ENCODE assay signal across 14 cellular contexts in the genomic region with DNA sequence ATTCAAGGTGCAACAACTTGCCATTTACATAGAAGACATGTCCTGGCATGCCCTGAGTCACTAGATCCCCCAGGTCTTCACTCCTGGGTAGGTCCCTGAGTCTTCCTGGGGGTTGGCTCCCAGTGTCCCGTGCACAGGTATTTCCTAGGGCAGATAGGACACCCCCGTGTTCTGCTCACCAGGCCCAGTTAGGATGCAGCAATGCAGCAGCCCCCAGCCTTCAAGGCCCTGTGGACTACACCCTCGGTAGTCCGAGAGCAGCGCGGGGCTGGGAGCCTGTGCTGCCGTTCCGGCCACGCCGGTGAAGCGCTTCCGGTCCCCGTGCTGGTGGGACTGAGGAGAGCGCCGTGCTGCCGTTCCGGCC. TPM values are rescaled to one million over a fixed set of nuclear protein-coding genes. Genes with fewer than 3 reads are reported as not detected.
DNase-seq lines count a peak whose midpoint lies in the region; ATAC-seq, FAIRE-seq and TF ChIP-seq lines count a peak whose summit lies in the region.
"Had no signal": no experiment of that assay in that cellular context is flagged by ENCODE, and none has a peak within 500 bp of the region (broad histone marks: within the 10 kb centered on the region; RNA-seq: fewer than 3 reads in every experiment).

No MANE protein-coding gene starts in this region.

- no peak for TF ChIP-seq POLR2A in K562 (conservative IDR thresholded peaks at IDR 0.05)

- H3K9me3 Mint-ChIP-seq in CD4-positive, CD25-positive, alpha-beta regulatory T cell: no peaks in the 10 kb centered on the region
- H3K9me3 Mint-ChIP-seq in GM23338 (no peaks in the 10 kb centered on the region; the same call in 2 of the 3 replicates), endothelial cell (ENCODE audit: unreplicated experiment) (no peaks in the 10 kb centered on the region)
- no peaks in the 10 kb centered on the region for H3K9me3 Mint-ChIP-seq in activated T-helper 1 cell treated with anti-CD3 and anti-CD28 coated beads, Interleukin-12 subunit alpha, Interleukin-12 subunit beta, Interleukin-2, Interleukin-4 antibody, amounts not matched to agents 30 ng/mL and 10 ng/mL and 1 ng/mL, durations not matched to agents 14 hours and 24 hours and 36 hours

- H3K4me1 Mint-ChIP-seq in CD4-positive, CD25-positive, alpha-beta regulatory T cell: peaks cover 0 to 18% (median 2%) of the 10 kb centered on the region in 4 donors
- H3K4me1 Mint-ChIP-seq in GM23338 (no peaks in the 10 kb centered on the region; the same call in 2 of the 3 replicates), endothelial cell (ENCODE audit: unreplicated experiment) (no peaks in the 10 kb centered on the region)
- peaks cover 4% of the 10 kb centered on the region for H3K4me1 Mint-ChIP-seq in activated T-helper 1 cell treated with anti-CD3 and anti-CD28 coated beads, Interleukin-12 subunit alpha, Interleukin-12 subunit beta, Interleukin-2, Interleukin-4 antibody, amounts not matched to agents 30 ng/mL and 10 ng/mL and 1 ng/mL, durations not matched to agents 14 hours and 24 hours and 36 hours (ENCODE audit: low read depth)

- H2AFZ ChIP-seq in GM23338 (peak overlapping the region; percentile 63; the same call in 1 of the 2 replicates), K562 (ENCODE audit: low read depth, low read length) (no peak overlapping the region)

- peak overlapping the region in 2 of 3 donors; percentile 39 to 47 for H3K27ac Mint-ChIP-seq in CD4-positive, CD25-positive, alpha-beta regulatory T cell
- no peak overlapping the region for H3K27ac Mint-ChIP-seq in GM23338
- H3K27ac Mint-ChIP-seq in endothelial cell (ENCODE audit: unreplicated experiment): no peak overlapping the region
- H3K27ac Mint-ChIP-seq in activated T-helper 1 cell treated with anti-CD3 and anti-CD28 coated beads, Interleukin-12 subunit alpha, Interleukin-12 subunit beta, Interleukin-2, Interleukin-4 antibody, amounts not matched to agents 30 ng/mL and 10 ng/mL and 1 ng/mL, durations not matched to agents 14 hours and 24 hours and 36 hours: no peak overlapping the region

- no peaks in the 10 kb centered on the region for H3K27me3 ChIP-seq in CD4-positive, CD25-positive, alpha-beta regulatory T cell (ENCODE audit: control insufficient read depth, insufficient read depth, low read length)
- H3K27me3 ChIP-seq in GM23338 (ENCODE audit: insufficient read depth) (no peaks in the 10 kb centered on the region), K562 (ENCODE audit: control insufficient read depth in 2 of 2, insufficient read depth in 2 of 2, low read length in 2 of 2) (peaks cover 31 to 52% of the 10 kb centered on the region in 2 experiments)

- no peak for FAIRE-seq in K562 (lab: Jason Lieb, UNC)
- FAIRE-seq: GM19239, HTR-8/SVneo had no signal

- CTCF ChIA-PET in K562 (lab: Yijun Ruan, JAX; ENCODE audit: low intra/inter-chr PET ratio): no interaction called here

- intact Hi-C loops in K562 (cut with micrococcal nuclease) (no loop called here), posterior vena cava (cut with DNase I) (no loop called here)
- intact Hi-C loops in activated T-helper 1 cell treated with anti-CD3 and anti-CD28 coated beads, Interleukin-12 subunit alpha, Interleukin-12 subunit beta, Interleukin-2, Interleukin-4 antibody, amounts not matched to agents 30 ng/mL and 10 ng/mL and 1 ng/mL, durations not matched to agents 14 hours and 24 hours and 36 hours (cut with micrococcal nuclease): no loop called here

- no peaks in the 10 kb centered on the region for H3K36me3 ChIP-seq in CD4-positive, CD25-positive, alpha-beta regulatory T cell (ENCODE audit: control insufficient read depth, insufficient read depth, low read length)
- H3K36me3 ChIP-seq in GM23338 (ENCODE audit: insufficient read depth) (no peaks in the 10 kb centered on the region), K562 (ENCODE audit: control insufficient read depth, insufficient read depth, low read length) (no peaks in the 10 kb centered on the region)

- 30% methylated on average over 11 of the region's 17 CpGs for WGBS in K562 (ENCODE audit: insufficient coverage, low coverage, missing lambda C conversion rate)

- ATAC-seq in CD4-positive, CD25-positive, alpha-beta regulatory T cell (ENCODE audit: low read depth in 2 of 2): no peak
- ATAC-seq in GM23338 (no peak), K562 (no peak)

- TF ChIP-seq RAD21 in K562 (CRISPR knock-in tag; conservative IDR thresholded peaks at IDR 0.05 in 1 of 2, IDR thresholded peaks at IDR 0.05 in 1 of 2): no peak

- in situ Hi-C loops in K562 (cut with MboI): no loop called here

- no peaks in the 10 kb centered on the region for H3K9me1 ChIP-seq in K562 (ENCODE audit: control insufficient read depth, insufficient read depth, low read length)

- DNase-seq in CD4-positive, CD25-positive, alpha-beta regulatory T cell: no peak
- no peak for DNase-seq in GM23338 (ENCODE audit: low spot score)
- DNase-seq in K562 (ENCODE audit: extremely low read depth in 1 of 4, low spot score in 3 of 4): no peak
- peak; percentile 71 for DNase-seq in posterior vena cava (ENCODE audit: low spot score)
- DNase-seq in endothelial cell (ENCODE audit: low spot score): no peak
- no peak for DNase-seq in activated CD4-positive, alpha-beta T cell treated with anti-CD3 and anti-CD28 coated beads for 1 hour
- DNase-seq in activated T-helper 1 cell treated with anti-CD3 and anti-CD28 coated beads, Interleukin-12 subunit alpha, Interleukin-12 subunit beta, Interleukin-2, Interleukin-4 antibody, amounts not matched to agents 30 ng/mL and 10 ng/mL and 1 ng/mL, durations not matched to agents 14 hours and 24 hours and 36 hours (ENCODE audit: low spot score): no peak
- DNase-seq: COR-L47, NCI-H1048, NCI-H2227 treated with DMSO at 0.1 percent for 48 hours, NCI-H526 had no signal

- no TSS peak for BruUV-seq in K562 (replicated peaks; lab: Mats Ljungman, UMichigan)

- no peaks in the 10 kb centered on the region for H3K9me3 ChIP-seq in CD4-positive, CD25-positive, alpha-beta regulatory T cell (ENCODE audit: control insufficient read depth in 2 of 2, low read length in 2 of 2)
- H3K9me3 ChIP-seq in K562 (replicated peaks; ENCODE audit: control insufficient read depth, insufficient read depth, low read depth, low read length): peaks cover 11% of the 10 kb centered on the region; the same call in 1 of the 2 replicates

- no peak overlapping the region for H3K4me3 Mint-ChIP-seq in CD4-positive, CD25-positive, alpha-beta regulatory T cell
- H3K4me3 Mint-ChIP-seq in GM23338: no peak overlapping the region
- no peak overlapping the region for H3K4me3 Mint-ChIP-seq in endothelial cell (ENCODE audit: unreplicated experiment)
- H3K4me3 Mint-ChIP-seq in activated T-helper 1 cell treated with anti-CD3 and anti-CD28 coated beads, Interleukin-12 subunit alpha, Interleukin-12 subunit beta, Interleukin-2, Interleukin-4 antibody, amounts not matched to agents 30 ng/mL and 10 ng/mL and 1 ng/mL, durations not matched to agents 14 hours and 24 hours and 36 hours: no peak overlapping the region

- H4K20me1 ChIP-seq in GM23338 (replicated peaks; ENCODE audit: insufficient read depth): no peaks in the 10 kb centered on the region
- no peaks in the 10 kb centered on the region; the same call in 1 of the 2 replicates for H4K20me1 ChIP-seq in K562 (replicated peaks; ENCODE audit: control insufficient read depth, insufficient read depth, low read length)

- H3F3A ChIP-seq in GM23338 (replicated peaks; ENCODE audit: low read depth): peaks cover 18% of the 10 kb centered on the region

- H3K79me2 ChIP-seq in GM23338 (replicated peaks; ENCODE audit: insufficient read depth): no peaks in the 10 kb centered on the region
- no peaks in the 10 kb centered on the region for H3K79me2 ChIP-seq in K562 (ENCODE audit: control insufficient read depth, insufficient read depth, low read length)

- H3K9me2 ChIP-seq in GM23338 (ENCODE audit: insufficient read depth): peaks cover 12% of the 10 kb centered on the region; the same call in 1 of the 2 replicates

- POLR2A ChIA-PET in K562 (lab: Yijun Ruan, JAX): interaction anchor here (1.0 kb wide), 1 partner anchor 15 kb away, joined by 3 read pairs; no protein-coding TSS in a partner anchor

- no peak overlapping the region for H3K4me3 ChIP-seq in CD4-positive, CD25-positive, alpha-beta regulatory T cell (ENCODE audit: low read depth, low read length)
- H3K4me3 ChIP-seq in GM23338 (no peak overlapping the region), K562 (no peak overlapping the region)

- no peak for TF ChIP-seq EP300 in K562 (IDR thresholded peaks at IDR 0.05; ENCODE audit: low read length)

- H3K27ac ChIP-seq in CD4-positive, CD25-positive, alpha-beta regulatory T cell (ENCODE audit: insufficient read depth, low read length, poor library complexity, severe bottlenecking): no peak overlapping the region
- no peak overlapping the region for H3K27ac ChIP-seq in GM23338 (ENCODE audit: low read depth)
- no peak overlapping the region for H3K27ac ChIP-seq in K562 (ENCODE audit: extremely low read depth, low read depth, low read length)
- H3K27ac ChIP-seq: C4-2B had no signal

- no peak for TF ChIP-seq CTCF in GM23338 (conservative IDR thresholded peaks at IDR 0.05; ENCODE audit: low read depth in 2 of 2)
- no peak for TF ChIP-seq CTCF in K562 (IDR thresholded peaks at IDR 0.05 in 2 of 3, conservative IDR thresholded peaks at IDR 0.05 in 1 of 3; ENCODE audit: insufficient read depth in 2 of 3, low read depth in 1 of 3, low read length in 3 of 3)
- TF ChIP-seq CTCF in endothelial cell (IDR thresholded peaks at IDR 0.05; ENCODE audit: unreplicated experiment): no peak

- H3K9ac ChIP-seq in K562 (ENCODE audit: insufficient read depth in 1 of 2, low read depth in 2 of 2, low read length in 2 of 2): no peak overlapping the region

- peaks cover 7% of the 10 kb centered on the region for H3K27me3 Mint-ChIP-seq in CD4-positive, CD25-positive, alpha-beta regulatory T cell
- peaks cover 10% of the 10 kb centered on the region for H3K27me3 Mint-ChIP-seq in GM23338 (ENCODE audit: insufficient read depth, low read depth, poor library complexity)
- H3K27me3 Mint-ChIP-seq in endothelial cell (ENCODE audit: unreplicated experiment): peaks cover 2% of the 10 kb centered on the region
- peaks cover 4% of the 10 kb centered on the region for H3K27me3 Mint-ChIP-seq in activated T-helper 1 cell treated with anti-CD3 and anti-CD28 coated beads, Interleukin-12 subunit alpha, Interleukin-12 subunit beta, Interleukin-2, Interleukin-4 antibody, amounts not matched to agents 30 ng/mL and 10 ng/mL and 1 ng/mL, durations not matched to agents 14 hours and 24 hours and 36 hours (ENCODE audit: insufficient read depth)

- no peaks in the 10 kb centered on the region for H3K36me3 Mint-ChIP-seq in CD4-positive, CD25-positive, alpha-beta regulatory T cell
- no peaks in the 10 kb centered on the region for H3K36me3 Mint-ChIP-seq in GM23338 (ENCODE audit: low read depth)
- no peaks in the 10 kb centered on the region for H3K36me3 Mint-ChIP-seq in endothelial cell (ENCODE audit: low read depth, unreplicated experiment)
- H3K36me3 Mint-ChIP-seq in activated T-helper 1 cell treated with anti-CD3 and anti-CD28 coated beads, Interleukin-12 subunit alpha, Interleukin-12 subunit beta, Interleukin-2, Interleukin-4 antibody, amounts not matched to agents 30 ng/mL and 10 ng/mL and 1 ng/mL, durations not matched to agents 14 hours and 24 hours and 36 hours (ENCODE audit: low read depth): no peaks in the 10 kb centered on the region

- H3K4me1 ChIP-seq in CD4-positive, CD25-positive, alpha-beta regulatory T cell (ENCODE audit: control insufficient read depth, insufficient read depth, low read length, poor library complexity, severe bottlenecking): no peaks in the 10 kb centered on the region
- H3K4me1 ChIP-seq in GM23338 (ENCODE audit: insufficient read depth): no peaks in the 10 kb centered on the region
- peaks cover 0 to 4% of the 10 kb centered on the region in 2 experiments; a peak in 1 of 5 replicates for H3K4me1 ChIP-seq in K562 (replicated peaks in 1 of 2; ENCODE audit: control insufficient read depth in 2 of 2, insufficient read depth in 2 of 2, low read length in 2 of 2)

- H3K4me2 ChIP-seq in GM23338: no peak overlapping the region
- H3K4me2 ChIP-seq in K562 (ENCODE audit: insufficient read depth, low read length): no peak overlapping the region

RNA-seq across cellular contexts. Expression of a gene that starts 10.6 kb away (rescaled TPM):
- 5.3 TPM for total RNA-seq in CD4-positive, CD25-positive, alpha-beta regulatory T cell
- 1 to 10 TPM in 3 of 4 donors, under 1 TPM in 1; 0.72 to 2.8 (median 1.8) TPM for polyA plus RNA-seq in CD4-positive, CD25-positive, alpha-beta regulatory T cell
- total RNA-seq in GM23338 (2014; rRNA removed; shearing (Covaris generic)): 7.8 and 9.1 TPM in 2 replicates
- 6.5 and 7.1 TPM in 2 replicates for polyA plus RNA-seq in GM23338 (2016; fragmentation: Nextera tagmentation; extraction: Ambion mirVana)
- total RNA-seq in K562 (2011; cell fraction: chromatin; rRNA removed; ENCODE audit: low replicate concordance): 2.7 and 3.7 TPM in 2 replicates
- 1.2 and 1.6 TPM in 2 replicates for total RNA-seq in K562 (2011; cell fraction: nucleolus; rRNA removed)
- 0.95 and 3.4 TPM in 2 replicates for total RNA-seq in K562 (2011; cell fraction: nucleoplasm; rRNA removed)
- total RNA-seq in K562 (2014; rRNA removed): 0.18 TPM in 1 of 2 replicates, not detected in the other
- total RNA-seq in K562 (2014; rRNA removed; fragmentation: Illumina TruSeq; extraction: Trizol): not detected in 2 replicates
- 0.15 TPM in 1 of 2 replicates, not detected in the other for total RNA-seq in K562 (2015; rRNA removed; fragmentation: Illumina TruSeq; extraction: Trizol)
- total RNA-seq in K562 (2021): 0.34 TPM in 1 of 2 replicates, not detected in the other
- polyA plus RNA-seq in K562 (2011; rRNA removed): not detected in 2 replicates
- 0.10 and 0.27 TPM in 2 replicates for polyA plus RNA-seq in K562 (2011; cell fraction: cytosol; rRNA removed)
- polyA plus RNA-seq in K562 (2011; cell fraction: nucleus; rRNA removed): 0.58 and 0.59 TPM in 2 replicates
- polyA plus RNA-seq in K562 (2012): 0.24 TPM in 1 of 2 replicates, not detected in the other
- not detected in 2 replicates for polyA plus RNA-seq in K562 (2014; fragmentation: Illumina TruSeq; extraction: Trizol)
- not detected for polyA plus RNA-seq in K562 (2014; fragmentation: Nextera tagmentation; extraction: Ambion mirVana)
- polyA plus RNA-seq in K562 (2014; rRNA removed): 2.0 TPM in 1 of 2 replicates, not detected in the other
- 0.53 TPM in 1 of 2 replicates, not detected in the other for polyA minus RNA-seq in K562 (2011; rRNA and poly(A)+ RNA removed)
- polyA minus RNA-seq in K562 (2011; cell fraction: cytosol; rRNA and poly(A)+ RNA removed): not detected in 2 replicates
- 0.54 and 1.1 TPM in 2 replicates for polyA minus RNA-seq in K562 (2011; cell fraction: nucleus; rRNA and poly(A)+ RNA removed)
- 1 to 10 TPM; 2.6 to 7.4 TPM for total RNA-seq in posterior vena cava
- total RNA-seq in endothelial cell (ENCODE audit: unreplicated experiment): 2.5 TPM
- 8.2 and 10.7 TPM in 2 replicates for total RNA-seq in activated T-helper 1 cell treated with anti-CD3 and anti-CD28 coated beads, Interleukin-12 subunit alpha, Interleukin-12 subunit beta, Interleukin-2, Interleukin-4 antibody, amounts not matched to agents 30 ng/mL and 10 ng/mL and 1 ng/mL, durations not matched to agents 14 hours and 24 hours and 36 hours

Comparison
In these comparisons a context has a peak if more than half of its experiments do, and no peak if none do; other contexts are left out.
1. H3K27ac Mint-ChIP-seq: peak in CD4-positive, CD25-positive, alpha-beta regulatory T cell (2 of 3); none in GM23338 (single experiment), endothelial cell (single experiment) and activated T-helper 1 cell treated with anti-CD3 and anti-CD28 coated beads, Interleukin-12 subunit alpha, Interleukin-12 subunit beta, Interleukin-2, Interleukin-4 antibody, amounts not matched to agents 30 ng/mL and 10 ng/mL and 1 ng/mL, durations not matched to agents 14 hours and 24 hours and 36 hours (single experiment).